10 cellular contexts compared by ENCODE assay signal in the genomic region with DNA sequence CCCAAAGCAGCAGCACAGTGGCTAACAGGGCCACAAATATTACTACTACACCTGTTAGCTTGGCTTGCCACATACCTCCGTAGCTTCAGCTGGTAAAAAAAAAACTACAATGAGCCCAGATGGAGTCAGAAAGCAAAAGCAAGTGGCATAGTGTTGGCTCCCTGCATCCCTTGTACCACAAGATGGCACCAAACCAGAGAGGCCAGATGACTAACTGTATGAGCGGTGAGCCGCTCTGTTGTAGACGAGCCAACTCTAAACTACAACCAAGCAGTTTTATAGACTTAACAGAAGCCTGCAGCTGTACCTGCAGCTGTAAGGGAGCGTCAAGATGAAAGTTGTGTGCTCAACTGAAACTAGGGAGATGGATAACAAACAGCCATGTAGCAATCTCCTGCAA.
A peak's percentile ranks its signal among the peaks of the same experiment; 100 is the strongest.
DNase-seq lines count a peak whose midpoint lies in the region; ATAC-seq and TF ChIP-seq lines count a peak whose summit lies in the region.
"Had no signal": no experiment of that assay in that cellular context is flagged by ENCODE, and none has a peak within 500 bp of the region (broad histone marks: within the 10 kb centered on the region; RNA-seq: fewer than 3 reads in every experiment).

No MANE protein-coding gene starts in this region.

- H3K27ac Mint-ChIP-seq in stimulated activated naive B cell treated with anti-CD40 and anti-IgM and Interleukin-4, amounts not matched to agents 10 μg/mL and 1 μg/mL and 100 μg/mL, for 72 hours, result no peak overlapping the region
- no peak overlapping the region for H3K27ac Mint-ChIP-seq in T-cell
- H3K27ac Mint-ChIP-seq: activated naive CD8-positive, alpha-beta T cell treated with anti-CD3 and anti-CD28 coated beads, Interleukin-2, amount 10 ng/mL, durations not matched to agents 7 days and 5 days had no signal

- H3K9me3 Mint-ChIP-seq in stimulated activated naive B cell treated with anti-CD40 and anti-IgM and Interleukin-4, amounts not matched to agents 10 μg/mL and 1 μg/mL and 100 μg/mL, for 72 hours, result peaks cover 0 to 3% of the 10 kb centered on the region in 2 donors
- H3K9me3 Mint-ChIP-seq in T-cell, result no peaks in the 10 kb centered on the region
- H3K9me3 Mint-ChIP-seq: activated naive CD8-positive, alpha-beta T cell treated with anti-CD3 and anti-CD28 coated beads, Interleukin-2, amount 10 ng/mL, durations not matched to agents 7 days and 5 days had no signal

- H2AFZ ChIP-seq in MM.1S (ENCODE audit: low read length), result no peak overlapping the region

- H3K36me3 Mint-ChIP-seq in stimulated activated naive B cell treated with anti-CD40 and anti-IgM and Interleukin-4, amounts not matched to agents 10 μg/mL and 1 μg/mL and 100 μg/mL, for 72 hours, result no peaks in the 10 kb centered on the region
- no peaks in the 10 kb centered on the region for H3K36me3 Mint-ChIP-seq in T-cell
- H3K36me3 Mint-ChIP-seq: activated naive CD8-positive, alpha-beta T cell treated with anti-CD3 and anti-CD28 coated beads, Interleukin-2, amount 10 ng/mL, durations not matched to agents 7 days and 5 days had no signal

- H3K9ac ChIP-seq in MM.1S (ENCODE audit: low read length), result no peak overlapping the region

- H3K27me3 Mint-ChIP-seq in stimulated activated naive B cell treated with anti-CD40 and anti-IgM and Interleukin-4, amounts not matched to agents 10 μg/mL and 1 μg/mL and 100 μg/mL, for 72 hours, result peaks cover 0 to 5% of the 10 kb centered on the region in 2 donors
- peaks cover 6 to 13% of the 10 kb centered on the region in 2 donors for H3K27me3 Mint-ChIP-seq in T-cell
- H3K27me3 Mint-ChIP-seq: activated naive CD8-positive, alpha-beta T cell treated with anti-CD3 and anti-CD28 coated beads, Interleukin-2, amount 10 ng/mL, durations not matched to agents 7 days and 5 days had no signal

- H3F3A ChIP-seq in MM.1S (ENCODE audit: insufficient read depth, low read length), result no peaks in the 10 kb centered on the region; the same call in 1 of the 2 replicates

- CTCF ChIA-PET in T-cell (lab: Charles Lee), result no interaction called here

- H3K9me3 ChIP-seq in MM.1S (replicated peaks; ENCODE audit: insufficient read depth, low read length), result no peaks in the 10 kb centered on the region
- H3K9me3 ChIP-seq in stomach, result no peaks in the 10 kb centered on the region

- no peak overlapping the region for H3K4me3 ChIP-seq in MM.1S (ENCODE audit: low read length)
- H3K4me3 ChIP-seq in epithelial cell of proximal tubule (ENCODE audit: low read depth, low read length), result no peak overlapping the region
- no peak overlapping the region for H3K4me3 ChIP-seq in stomach

- H3K4me1 ChIP-seq in MM.1S (ENCODE audit: low read length) (no peaks in the 10 kb centered on the region), stomach (no peaks in the 10 kb centered on the region)

- peak; percentile 3 for DNase-seq in activated CD4-positive, alpha-beta T cell treated with anti-CD3 and anti-CD28 coated beads for 48 hours
- no peak for DNase-seq in activated CD4-positive, alpha-beta T cell treated with anti-CD3 and anti-CD28 coated beads, Interleukin-2, amount 50 U/mL, for 4 hours
- DNase-seq in MM.1S, result no peak
- DNase-seq in epithelial cell of proximal tubule (ENCODE audit: low read depth), result no peak
- no peak for DNase-seq in stimulated activated naive B cell treated with anti-CD40 and anti-IgM and Interleukin-4, amounts not matched to agents 10 μg/mL and 1 μg/mL and 100 μg/mL, for 72 hours
- no peak for DNase-seq in T-cell
- DNase-seq in NOMO-1 (lab: John Stamatoyannopoulos, UW; ENCODE audit: unreplicated experiment in 2 of 2), result no peak
- DNase-seq in stomach, result no peak
- DNase-seq: activated naive CD8-positive, alpha-beta T cell treated with anti-CD3 and anti-CD28 coated beads, Interleukin-2, amount 10 ng/mL, durations not matched to agents 7 days and 5 days; NCI-H1092 treated with DMSO at 0.1 percent for 48 hours had no signal

- peak; percentile 29 to 36 for ATAC-seq in stimulated activated naive B cell treated with anti-CD40 and anti-IgM and Interleukin-4, amounts not matched to agents 10 μg/mL and 1 μg/mL and 100 μg/mL, for 72 hours (replicated peaks)
- ATAC-seq in T-cell (replicated peaks in 1 of 4), result no peak

- TF ChIP-seq POLR2A in stomach (IDR thresholded peaks at IDR 0.05), result no peak

- TF ChIP-seq CTCF in MM.1S (IDR thresholded peaks at IDR 0.05; ENCODE audit: low read length) (peak; percentile 23), epithelial cell of proximal tubule (conservative IDR thresholded peaks at IDR 0.05; ENCODE audit: low read depth, low read length) (peak; percentile 77), stomach (IDR thresholded peaks at IDR 0.05) (no peak)

- 46 to 58% (median 54%) methylated on average over 5 of the region's 5 CpGs for WGBS in stomach, 5 donors

- TF ChIP-seq EP300 in stomach (IDR thresholded peaks at IDR 0.05), result no peak

- no peaks in the 10 kb centered on the region for H3K27me3 ChIP-seq in MM.1S (replicated peaks; ENCODE audit: insufficient read depth, low read length)
- no peaks in the 10 kb centered on the region for H3K27me3 ChIP-seq in stomach

- no peak overlapping the region for H3K4me2 ChIP-seq in MM.1S (ENCODE audit: low read depth, low read length)

- H4K20me1 ChIP-seq in MM.1S (ENCODE audit: insufficient read depth, low read length), result no peaks in the 10 kb centered on the region

- no peaks in the 10 kb centered on the region for H3K79me2 ChIP-seq in MM.1S (ENCODE audit: low read length)

- H3K27ac ChIP-seq in MM.1S (ENCODE audit: low read length), result no peak overlapping the region
- H3K27ac ChIP-seq in stomach, result no peak overlapping the region

- POLR2A ChIA-PET in T-cell (lab: Charles Lee), result no interaction called here

- no peak overlapping the region for H3K4me3 Mint-ChIP-seq in stimulated activated naive B cell treated with anti-CD40 and anti-IgM and Interleukin-4, amounts not matched to agents 10 μg/mL and 1 μg/mL and 100 μg/mL, for 72 hours
- H3K4me3 Mint-ChIP-seq in T-cell, result no peak overlapping the region
- H3K4me3 Mint-ChIP-seq: activated naive CD8-positive, alpha-beta T cell treated with anti-CD3 and anti-CD28 coated beads, Interleukin-2, amount 10 ng/mL, durations not matched to agents 7 days and 5 days had no signal

- H3K36me3 ChIP-seq in MM.1S (replicated peaks; ENCODE audit: insufficient read depth, low read length), result no peaks in the 10 kb centered on the region
- H3K36me3 ChIP-seq in stomach, result no peaks in the 10 kb centered on the region

- no peaks in the 10 kb centered on the region for H3K9me2 ChIP-seq in MM.1S (replicated peaks; ENCODE audit: insufficient read depth, low read length)

- intact Hi-C loops in stomach (cut with DNase I; ENCODE audit: low total_unique reads), result no loop called here

- H3K4me1 Mint-ChIP-seq in stimulated activated naive B cell treated with anti-CD40 and anti-IgM and Interleukin-4, amounts not matched to agents 10 μg/mL and 1 μg/mL and 100 μg/mL, for 72 hours, result no peaks in the 10 kb centered on the region
- H3K4me1 Mint-ChIP-seq in T-cell, result no peaks in the 10 kb centered on the region
- H3K4me1 Mint-ChIP-seq: activated naive CD8-positive, alpha-beta T cell treated with anti-CD3 and anti-CD28 coated beads, Interleukin-2, amount 10 ng/mL, durations not matched to agents 7 days and 5 days had no signal

Comparison
In these comparisons a context has a peak if more than half of its experiments do, and no peak if none do; other contexts are left out.
1. CTCF ChIP-seq: peak in MM.1S (single experiment) and epithelial cell of proximal tubule (single experiment); none in stomach (0 of 7).
2. ATAC-seq: peak in stimulated activated naive B cell treated with anti-CD40 and anti-IgM and Interleukin-4, amounts not matched to agents 10 μg/mL and 1 μg/mL and 100 μg/mL, for 72 hours (2 of 2); none in T-cell (0 of 4).